24 cellular contexts compared by ENCODE assay signal in genomic region chr17:71580220-71580619, GRCh38.
"Had no signal": no experiment of that assay in that cellular context is flagged by ENCODE, and none has a peak within 500 bp of the region (broad histone marks: within the 10 kb centered on the region; RNA-seq: fewer than 3 reads in every experiment).

No MANE protein-coding gene starts in this region.

- DNase-seq: activated CD4-positive, alpha-beta T cell treated with anti-CD3 and anti-CD28 coated beads for 4 hours; activated CD4-positive, alpha-beta T cell treated with anti-CD3 and anti-CD28 coated beads, Interleukin-2, amount 50 U/mL, for 4 hours; activated CD8-positive, alpha-beta memory T cell treated with anti-CD3 and anti-CD28 coated beads, Interleukin-2, amount 50 U/mL, for 48 hours; activated CD8-positive, alpha-beta T cell treated with anti-CD3 and anti-CD28 coated beads, Interleukin-2, amount 10 ng/mL, durations not matched to agents 7 days and 5 days; activated naive CD4-positive, alpha-beta T cell treated with anti-CD3 and anti-CD28 coated beads, Interleukin-2, amount 50 U/mL, for 16 hours; activated naive CD8-positive, alpha-beta T cell treated with anti-CD3 and anti-CD28 coated beads, Interleukin-2, amount 10 ng/mL, durations not matched to agents 7 days and 5 days; activated T-cell treated with anti-CD3 and anti-CD28 coated beads, Interleukin-2, amount 50 U/mL, for 1 hour; adrenal gland; anterior cingulate cortex; central memory CD4-positive, alpha-beta T cell; Karpas-422; MM.1S; NCI-H1105; NCI-H1436; NCI-H187 treated with DMSO at 0.1 percent for 48 hours; NCI-H2107; NCI-H2171 treated with DMSO at 0.1 percent for 48 hours; NCI-H226; NCI-H526; NK-92 treated with Interleukin-12 subunit alpha and Interleukin-12 subunit beta, amount 100 ng/mL, for 24 hours; OCI-M1; Peyer's patch; SHP77 treated with DMSO at 0.1 percent for 48 hours had no signal

- FAIRE-seq: K562 had no signal

- H3K4me3 ChIP-seq: adrenal gland, K562, Peyer's patch had no signal
